ENCODE assay signal across 16 cellular contexts in genomic region chr16:69003500-69003899, GRCh38.
"Had no signal": no experiment of that assay in that cellular context is flagged by ENCODE, and none has a peak within 500 bp of the region (broad histone marks: within the 10 kb centered on the region; RNA-seq: fewer than 3 reads in every experiment).

No MANE protein-coding gene starts in this region.

- H3K4me1 ChIP-seq: heart right ventricle, left lung, prostate gland, spleen, tibial nerve had no signal

- H3K27ac Mint-ChIP-seq: activated CD4-positive, alpha-beta memory T cell treated with anti-CD3 and anti-CD28 coated beads for 36 hours; activated naive CD8-positive, alpha-beta T cell treated with anti-CD3 and anti-CD28 coated beads, Interleukin-2, amount 10 ng/mL, durations not matched to agents 7 days and 5 days; natural killer cell; stimulated activated memory B cell treated with anti-CD40 and anti-IgM and Interleukin-4, amounts not matched to agents 10 μg/mL and 1 μg/mL and 100 μg/mL, for 72 hours; T-helper 2 cell treated with Interferon-gamma antibody and Interleukin-4, amounts not matched to agents 5 μg/mL and 100 μg/mL, for 36 hours had no signal

- H3K4me1 Mint-ChIP-seq: activated naive CD8-positive, alpha-beta T cell treated with anti-CD3 and anti-CD28 coated beads, Interleukin-2, amount 10 ng/mL, durations not matched to agents 7 days and 5 days; natural killer cell had no signal

- H3K9me3 ChIP-seq: prostate gland, tibial nerve had no signal

- H3K27me3 Mint-ChIP-seq: activated CD4-positive, alpha-beta memory T cell treated with anti-CD3 and anti-CD28 coated beads for 36 hours; activated naive CD8-positive, alpha-beta T cell treated with anti-CD3 and anti-CD28 coated beads, Interleukin-2, amount 10 ng/mL, durations not matched to agents 7 days and 5 days; stimulated activated memory B cell treated with anti-CD40 and anti-IgM and Interleukin-4, amounts not matched to agents 10 μg/mL and 1 μg/mL and 100 μg/mL, for 72 hours had no signal

- H3K4me3 Mint-ChIP-seq: activated CD4-positive, alpha-beta memory T cell treated with anti-CD3 and anti-CD28 coated beads for 36 hours; activated naive CD8-positive, alpha-beta T cell treated with anti-CD3 and anti-CD28 coated beads, Interleukin-2, amount 10 ng/mL, durations not matched to agents 7 days and 5 days; activated T-cell treated with anti-CD3 and anti-CD28 coated beads, Interleukin-2, amount 50 U/mL, for 4 hours; natural killer cell; stimulated activated memory B cell treated with anti-CD40 and anti-IgM and Interleukin-4, amounts not matched to agents 10 μg/mL and 1 μg/mL and 100 μg/mL, for 72 hours; T-helper 2 cell treated with Interferon-gamma antibody and Interleukin-4, amounts not matched to agents 5 μg/mL and 100 μg/mL, for 36 hours had no signal

- DNase-seq: activated CD4-positive, alpha-beta memory T cell treated with anti-CD3 and anti-CD28 coated beads for 36 hours; activated naive CD8-positive, alpha-beta T cell treated with anti-CD3 and anti-CD28 coated beads, Interleukin-2, amount 10 ng/mL, durations not matched to agents 7 days and 5 days; activated T-cell treated with anti-CD3 and anti-CD28 coated beads, Interleukin-2, amount 50 U/mL, for 4 hours; anterior cingulate cortex; dorsolateral prefrontal cortex; heart right ventricle; islet precursor cell; left lung; natural killer cell; occipital lobe; spleen; stimulated activated CD4-positive, alpha-beta T cell treated with anti-CD3 and anti-CD28 coated beads, Interleukin-1b, Interleukin-23, amount 100 ng/mL, for 48 hours had no signal

- H3K27ac ChIP-seq: dorsolateral prefrontal cortex, heart right ventricle, left lung, prostate gland, spleen, tibial nerve had no signal

- H3K27me3 ChIP-seq: dorsolateral prefrontal cortex, heart right ventricle, left lung, spleen, tibial nerve had no signal

- H3K4me3 ChIP-seq: dorsolateral prefrontal cortex, heart right ventricle, left lung, prostate gland, spleen, tibial nerve had no signal

- H3K36me3 ChIP-seq: left lung, prostate gland, tibial nerve had no signal

- H3K36me3 Mint-ChIP-seq: natural killer cell had no signal
